ENCODE assay signal across 10 cellular contexts in genomic region chr3:119562307-119562961, GRCh38. TPM values are rescaled to one million over a fixed set of nuclear protein-coding genes. Genes with fewer than 3 reads are reported as not detected.
DNase-seq lines count a peak whose midpoint lies in the region; ATAC-seq and TF ChIP-seq lines count a peak whose summit lies in the region.
"Had no signal": no experiment of that assay in that cellular context is flagged by ENCODE, and none has a peak within 500 bp of the region (broad histone marks: within the 10 kb centered on the region; RNA-seq: fewer than 3 reads in every experiment).

No MANE protein-coding gene starts in this region.

- H3K23me2 ChIP-seq in H9 (ENCODE audit: insufficient read length, low read depth, low read length, poor library complexity, severe bottlenecking): no peaks in the 10 kb centered on the region

- peak; percentile 87 for DNase-seq in GM06990 (ENCODE audit: extremely low read depth, insufficient read length)
- peak; percentile 32 for DNase-seq in activated T-cell treated with anti-CD3 and anti-CD28 coated beads, Interleukin-2, amount 50 U/mL, for 1 hour
- DNase-seq in stimulated activated CD4-positive, alpha-beta T cell treated with anti-CD3 and anti-CD28 coated beads, Interleukin-4, amount 100 ng/mL, for 24 hours: peak; percentile 52
- no peak for DNase-seq in NCI-H82 treated with DMSO at 0.1 percent for 48 hours (lab: John Stamatoyannopoulos, UW; ENCODE audit: unreplicated experiment)
- DNase-seq in NCI-H2227 (lab: John Stamatoyannopoulos, UW; ENCODE audit: unreplicated experiment): no peak
- no peak for DNase-seq in H9

- no peaks in the 10 kb centered on the region for H3K79me2 ChIP-seq in H9 (ENCODE audit: insufficient read depth, low read length)

- H4K5ac ChIP-seq in H9 (ENCODE audit: insufficient read length, low read depth, low read length): no peak overlapping the region

- no peak overlapping the region for H3K27ac ChIP-seq in H9 (ENCODE audit: insufficient read length, low read depth, low read length)

- no peak overlapping the region for H2BK120ac ChIP-seq in H9 (ENCODE audit: low read depth, low read length, poor library complexity, severe bottlenecking)

- H2AFZ ChIP-seq in H9 (ENCODE audit: low read length): no peak overlapping the region

- H3K4me2 ChIP-seq in H9 (ENCODE audit: insufficient read depth, insufficient read length, low read length): no peak overlapping the region

- H3K4ac ChIP-seq in H9 (ENCODE audit: low read depth, low read length): no peak overlapping the region

- no peak overlapping the region for H2BK15ac ChIP-seq in H9 (ENCODE audit: low read depth, low read length)

- H3K9me3 Mint-ChIP-seq in H9: no peaks in the 10 kb centered on the region; a peak in 1 of 5 replicates

- no peak overlapping the region for H2BK12ac ChIP-seq in H9 (ENCODE audit: insufficient read length, low read depth, low read length)

- no peak overlapping the region for H4K91ac ChIP-seq in H9 (ENCODE audit: insufficient read length, low read depth, low read length)

- no peaks in the 10 kb centered on the region for H3K4me1 ChIP-seq in H9 (ENCODE audit: insufficient read depth, low read length)

- H3K4me1 Mint-ChIP-seq in H9: peaks cover 4 to 5% of the 10 kb centered on the region in 2 experiments; a peak in 3 of 4 replicates

- H3K56ac ChIP-seq in H9 (ENCODE audit: insufficient read length, low read depth, low read length): no peak overlapping the region

- no peak overlapping the region for H2BK5ac ChIP-seq in H9 (ENCODE audit: insufficient read length, low read length)

- ATAC-seq in GM19463 (IDR thresholded peaks at IDR 0.05; ENCODE audit: unreplicated experiment) (peak; percentile 76), HG03460 (IDR thresholded peaks at IDR 0.05; ENCODE audit: unreplicated experiment) (peak; percentile 68)

- no peaks in the 10 kb centered on the region for H3K9me3 ChIP-seq in H9 (ENCODE audit: control insufficient read depth, low read depth, low read length)

- H3K27me3 ChIP-seq in GM06990 (replicated peaks; ENCODE audit: control insufficient read depth, insufficient read depth, low read length) (no peaks in the 10 kb centered on the region), H9 (ENCODE audit: insufficient read depth, low read length) (no peaks in the 10 kb centered on the region)

- no peak overlapping the region for H3K9ac ChIP-seq in H9 (ENCODE audit: extremely low read depth, insufficient read length, low read length)

- H3K27ac Mint-ChIP-seq in H9: no peak overlapping the region; a peak in 1 of 7 replicates

- H3K4me3 ChIP-seq in GM06990 (replicated peaks; ENCODE audit: low read depth, low read length): peak overlapping the region; percentile 58

- H3K27me3 Mint-ChIP-seq in H9 (ENCODE audit: low read depth): peaks cover 8% of the 10 kb centered on the region

- no peak overlapping the region for H3K18ac ChIP-seq in H9 (ENCODE audit: insufficient read length, low read depth, low read length)

- H3K36me3 Mint-ChIP-seq in H9 (ENCODE audit: insufficient read depth in 1 of 3, low read depth in 3 of 3): no peaks in the 10 kb centered on the region

- WGBS in H9 (ENCODE audit: extremely low coverage, insufficient read length, low lambda C conversion rate): no CpG with 5 or more reads among the region's 6 CpGs

- H3T11ph ChIP-seq in H9 (ENCODE audit: low read length): no peak overlapping the region

- 0 out of 2 replicates have a peak, but pooled peaks cover under 1% of the 10 kb centered on the region for H3K36me3 ChIP-seq in GM06990 (ENCODE audit: control insufficient read depth, insufficient read depth, low read length)

- TF ChIP-seq CTCF in GM06990 (IDR thresholded peaks at IDR 0.05; ENCODE audit: insufficient read depth, low read length, poor library complexity, severe bottlenecking) (no peak), H9 (conservative IDR thresholded peaks at IDR 0.05) (no peak)

- no peaks in the 10 kb centered on the region for H3K79me1 ChIP-seq in H9 (ENCODE audit: insufficient read depth, low read depth, low read length, poor library complexity, severe bottlenecking)

- H3K23ac ChIP-seq in H9 (ENCODE audit: insufficient read length, low read depth, low read length): no peak overlapping the region

- no peak overlapping the region for H3K4me3 Mint-ChIP-seq in H9

- no peak overlapping the region for H3K14ac ChIP-seq in H9 (ENCODE audit: insufficient read depth, low read length)

- no peak overlapping the region for H4K8ac ChIP-seq in H9 (replicated peaks; ENCODE audit: insufficient read length, low read depth, low read length)

- H2AK5ac ChIP-seq in H9 (ENCODE audit: insufficient read length, low read length): no peak overlapping the region

- no peaks in the 10 kb centered on the region for H4K20me1 ChIP-seq in H9 (ENCODE audit: control insufficient read depth, insufficient read depth, insufficient read length)

- no peak overlapping the region for H2BK20ac ChIP-seq in H9 (ENCODE audit: low read depth, low read length, poor library complexity, severe bottlenecking)

RNA-seq across cellular contexts. Expression of gene CD80, which starts 3.0 kb away (rescaled TPM):
- total RNA-seq in H9 (2021): not detected in 2 replicates
- total RNA-seq: astrocyte, pulmonary artery endothelial cell had no signal

RNA-seq across cellular contexts. Expression of gene ADPRH, which starts 16.9 kb away (rescaled TPM):
- total RNA-seq in H9 (2021): 3.1 and 3.6 TPM in 2 replicates

RNA-seq across cellular contexts. Expression of gene PLA1A, which starts 35.3 kb away (rescaled TPM):
- not detected in 2 replicates for total RNA-seq in H9 (2021)

Comparison
In these comparisons a context has a peak if more than half of its experiments do, and no peak if none do; other contexts are left out.
1. DNase-seq: peak in GM06990 (single experiment), activated T-cell treated with anti-CD3 and anti-CD28 coated beads, Interleukin-2, amount 50 U/mL, for 1 hour (single experiment) and stimulated activated CD4-positive, alpha-beta T cell treated with anti-CD3 and anti-CD28 coated beads, Interleukin-4, amount 100 ng/mL, for 24 hours (single experiment); none in NCI-H82 treated with DMSO at 0.1 percent for 48 hours (single experiment), NCI-H2227 (single experiment) and H9 (single experiment).